In genomic region chr12:108935165-108935564, GRCh38 we compare ENCODE assay signal across 1 cellular context.
TF ChIP-seq lines count a peak whose summit lies in the region.

No MANE protein-coding gene starts in this region.

TF ChIP-seq in GM12878, 131 proteins besides CTCF, POLR2A, EP300 and RAD21 (continued from another document):
- TF ChIP-seq RFX5 (IDR thresholded peaks at IDR 0.05; ENCODE audit: low read depth, low read length) = no peak
- no peak for TF ChIP-seq HSF1 (IDR thresholded peaks at IDR 0.05; ENCODE audit: low read depth, low read length)
- TF ChIP-seq SREBF1 (IDR thresholded peaks at IDR 0.05; ENCODE audit: low read length) = peak; percentile 19; the same call in 1 of the 2 replicates
